19 cellular contexts compared by ENCODE assay signal in genomic region chr6:167764713-167765479, GRCh38.
DNase-seq lines count a peak whose midpoint lies in the region; ATAC-seq and TF ChIP-seq lines count a peak whose summit lies in the region.
"Had no signal": no experiment of that assay in that cellular context is flagged by ENCODE, and none has a peak within 500 bp of the region (broad histone marks: within the 10 kb centered on the region; RNA-seq: fewer than 3 reads in every experiment).

No MANE protein-coding gene starts in this region.

- H2AFZ ChIP-seq in hepatocyte, result no peak overlapping the region

- H3K36me3 ChIP-seq in right lobe of liver (no peaks in the 10 kb centered on the region), spleen (no peaks in the 10 kb centered on the region), hepatocyte (replicated peaks; ENCODE audit: insufficient read depth, low read depth) (no peaks in the 10 kb centered on the region)
- H3K36me3 ChIP-seq: BE2C, HAP-1 had no signal

- 23% methylated on average over 12 of the region's 15 CpGs for WGBS in right lobe of liver (ENCODE audit: insufficient coverage, low coverage, low lambda C conversion rate, missing lambda C conversion rate)
- 85 to 92% (median 89%) methylated on average over 15 of the region's 15 CpGs for WGBS in spleen, 5 donors
- 83% methylated on average over 15 of the region's 15 CpGs for WGBS in hepatocyte (ENCODE audit: low lambda C conversion rate, missing lambda C conversion rate)

- no peaks in the 10 kb centered on the region for H3K9me2 ChIP-seq in hepatocyte (replicated peaks; ENCODE audit: insufficient read depth)

- peak; percentile 41 to 63 (median 50) for ATAC-seq in right lobe of liver
- ATAC-seq in GM19452 (IDR thresholded peaks at IDR 0.05; ENCODE audit: unreplicated experiment), result no peak
- ATAC-seq: K562 had no signal

- TF ChIP-seq POLR2A in right lobe of liver (IDR thresholded peaks at IDR 0.05) (no peak), spleen (IDR thresholded peaks at IDR 0.05) (no peak)

- no peaks in the 10 kb centered on the region for H4K20me1 ChIP-seq in hepatocyte (ENCODE audit: insufficient read depth, poor library complexity, severe bottlenecking)

- H3K27me3 ChIP-seq in right lobe of liver, result no peaks in the 10 kb centered on the region
- no peaks in the 10 kb centered on the region for H3K27me3 ChIP-seq in spleen (replicated peaks in 1 of 7)
- H3K27me3 ChIP-seq in hepatocyte, result no peaks in the 10 kb centered on the region
- H3K27me3 ChIP-seq: BE2C had no signal

- no peaks in the 10 kb centered on the region for H3K79me2 ChIP-seq in hepatocyte

- no peaks in the 10 kb centered on the region for H3K9me3 ChIP-seq in right lobe of liver
- H3K9me3 ChIP-seq in spleen, result no peaks in the 10 kb centered on the region
- no peaks in the 10 kb centered on the region for H3K9me3 ChIP-seq in hepatocyte (ENCODE audit: low read depth)
- H3K9me3 ChIP-seq: BE2C, HAP-1 had no signal

- peaks cover 0 to 45% (median 20%) of the 10 kb centered on the region in 4 donors for H3K4me1 ChIP-seq in right lobe of liver
- H3K4me1 ChIP-seq in spleen, result peaks cover 0 to 18% (median 3%) of the 10 kb centered on the region in 6 donors
- H3K4me1 ChIP-seq in hepatocyte (ENCODE audit: insufficient read depth), result peaks cover 14% of the 10 kb centered on the region
- H3K4me1 ChIP-seq: BE2C, HAP-1 had no signal

- TF ChIP-seq CTCF in right lobe of liver (IDR thresholded peaks at IDR 0.05) (no peak), spleen (IDR thresholded peaks at IDR 0.05 in 8 of 11, conservative IDR thresholded peaks at IDR 0.05 in 3 of 11) (no peak), hepatocyte (IDR thresholded peaks at IDR 0.05; ENCODE audit: poor library complexity) (no peak)

- DNase-seq in left kidney (ENCODE audit: low read depth, low spot score), result peak; percentile 26
- DNase-seq in right lobe of liver, result peak in 1 of 3 donors; percentile 69
- DNase-seq in spleen, result peak; percentile 12
- DNase-seq in HPDE6-E6E7 (ENCODE audit: extremely low spot score), result no peak
- DNase-seq in hepatocyte (ENCODE audit: low spot score), result no peak
- DNase-seq: ACHN; BE2C; C1 segment of cervical spinal cord; CD4-positive, CD25-positive, alpha-beta regulatory T cell; CD8-positive, alpha-beta memory T cell; COR-L47; DMS 273 treated with DMSO at 0.1 percent for 48 hours; DMS53; DND-41; EL; IMR-90 had no signal

- H3K27ac ChIP-seq in right lobe of liver, result peak overlapping the region; percentile 42 to 84 (median 80)
- no peak overlapping the region for H3K27ac ChIP-seq in spleen
- H3K27ac ChIP-seq in hepatocyte, result no peak overlapping the region

- H3K4me2 ChIP-seq in hepatocyte, result no peak overlapping the region

- intact Hi-C loops in right lobe of liver (cut with DNase I), result no loop called here
- intact Hi-C loops in spleen (cut with DNase I; ENCODE audit: low total_unique reads), result no loop called here

- no peak overlapping the region for H3K4me3 ChIP-seq in right lobe of liver
- H3K4me3 ChIP-seq in spleen, result no peak overlapping the region
- H3K4me3 ChIP-seq in hepatocyte, result no peak overlapping the region
- H3K4me3 ChIP-seq: HAP-1, K562 had no signal

Comparison
In these comparisons a context has a peak if more than half of its experiments do, and no peak if none do; other contexts are left out.
1. DNase-seq: peak in left kidney (single experiment) and spleen (single experiment); none in HPDE6-E6E7 (single experiment) and hepatocyte (single experiment).
2. H3K27ac ChIP-seq: peak in right lobe of liver (3 of 3); none in spleen (0 of 8) and hepatocyte (single experiment).